28 cellular contexts compared by ENCODE assay signal in the genomic region with DNA sequence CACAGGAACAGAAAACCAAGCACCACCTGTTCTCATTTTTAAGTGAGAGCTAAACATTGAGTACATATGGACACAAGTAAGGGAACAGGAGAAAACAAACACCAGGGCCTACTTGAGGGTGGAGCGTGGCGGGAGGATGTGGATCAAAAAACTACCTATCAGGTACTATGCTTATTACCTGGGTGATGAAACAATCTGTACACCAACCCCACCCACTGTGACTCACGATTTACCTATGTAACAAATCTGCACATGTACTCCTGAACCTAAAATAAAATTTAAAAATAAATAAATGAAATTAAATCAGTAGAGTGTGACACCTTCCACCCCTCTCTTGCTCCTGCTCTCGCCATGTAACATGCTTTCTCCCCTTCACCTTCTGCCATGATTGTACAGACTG.
"Had no signal": no experiment of that assay in that cellular context is flagged by ENCODE, and none has a peak within 500 bp of the region (broad histone marks: within the 10 kb centered on the region; RNA-seq: fewer than 3 reads in every experiment).

No MANE protein-coding gene starts in this region.

- DNase-seq: activated CD4-positive, alpha-beta T cell treated with anti-CD3 and anti-CD28 coated beads for 48 hours; activated CD4-positive, alpha-beta T cell treated with anti-CD3 and anti-CD28 coated beads, Interleukin-2, amount 50 U/mL, for 4 hours; activated CD4-positive, CD25-positive, alpha-beta regulatory T cell treated with anti-CD3 and anti-CD28 coated beads, Interleukin-2, amount 50 U/mL, for 72 hours; activated CD8-positive, alpha-beta memory T cell treated with anti-CD3 and anti-CD28 coated beads, Interleukin-2, amount 10 ng/mL, durations not matched to agents 7 days and 5 days; activated effector memory CD4-positive, alpha-beta T cell treated with Interleukin-2 at 50 U/mL for 16 hours; activated naive CD4-positive, alpha-beta T cell; activated T-cell treated with anti-CD3 and anti-CD28 coated beads, Interleukin-2, amount 50 U/mL, for 24 hours; aorta; body of pancreas; Kasumi-1; KBM-7; NCI-H1048; NCI-H146; NCI-H187 treated with DMSO at 0.1 percent for 48 hours; NCI-H2107; NCI-H2171 treated with DMSO at 0.1 percent for 48 hours; NCI-H226; NCI-H526; NK-92 treated with Interleukin-12 subunit alpha and Interleukin-12 subunit beta, amount 100 ng/mL, for 24 hours; OCI-M1; Peyer's patch; SHP77 treated with DMSO at 0.1 percent for 48 hours; T-helper 17 cell; T-helper 9 cell had no signal

- H3K27me3 Mint-ChIP-seq: activated CD8-positive, alpha-beta memory T cell treated with anti-CD3 and anti-CD28 coated beads, Interleukin-2, amount 10 ng/mL, durations not matched to agents 7 days and 5 days; activated naive CD4-positive, alpha-beta T cell treated with anti-CD3 and anti-CD28 coated beads, Interleukin-2, amount 50 U/mL, for 24 hours; activated T-cell treated with anti-CD3 and anti-CD28 coated beads, Interleukin-2, amount 50 U/mL, for 24 hours; central memory CD8-positive, alpha-beta T cell; T-helper 17 cell had no signal

- ATAC-seq: activated CD8-positive, alpha-beta memory T cell treated with anti-CD3 and anti-CD28 coated beads, Interleukin-2, amount 10 ng/mL, durations not matched to agents 7 days and 5 days; body of pancreas; T-helper 17 cell; WTC11 had no signal

- H3K27ac Mint-ChIP-seq: activated CD8-positive, alpha-beta memory T cell treated with anti-CD3 and anti-CD28 coated beads, Interleukin-2, amount 10 ng/mL, durations not matched to agents 7 days and 5 days; activated naive CD4-positive, alpha-beta T cell treated with anti-CD3 and anti-CD28 coated beads, Interleukin-2, amount 50 U/mL, for 24 hours; activated T-cell treated with anti-CD3 and anti-CD28 coated beads, Interleukin-2, amount 50 U/mL, for 24 hours; activated T-helper 1 cell treated with anti-CD3 and anti-CD28 coated beads, Interleukin-12 subunit alpha, Interleukin-12 subunit beta, Interleukin-2, Interleukin-4 antibody, amounts not matched to agents 30 ng/mL and 10 ng/mL and 1 ng/mL, durations not matched to agents 14 hours and 24 hours and 36 hours; T-helper 17 cell; WTC11 had no signal

- H3K27ac ChIP-seq: body of pancreas, Peyer's patch had no signal

- H3K4me3 Mint-ChIP-seq: activated CD8-positive, alpha-beta memory T cell treated with anti-CD3 and anti-CD28 coated beads, Interleukin-2, amount 10 ng/mL, durations not matched to agents 7 days and 5 days; activated naive CD4-positive, alpha-beta T cell treated with anti-CD3 and anti-CD28 coated beads, Interleukin-2, amount 50 U/mL, for 24 hours; activated T-cell treated with anti-CD3 and anti-CD28 coated beads, Interleukin-2, amount 50 U/mL, for 24 hours; activated T-helper 1 cell treated with anti-CD3 and anti-CD28 coated beads, Interleukin-12 subunit alpha, Interleukin-12 subunit beta, Interleukin-2, Interleukin-4 antibody, amounts not matched to agents 30 ng/mL and 10 ng/mL and 1 ng/mL, durations not matched to agents 14 hours and 24 hours and 36 hours; central memory CD8-positive, alpha-beta T cell; T-helper 17 cell; WTC11 had no signal

- H3K36me3 ChIP-seq: Peyer's patch had no signal

- H3K9me3 Mint-ChIP-seq: activated naive CD4-positive, alpha-beta T cell treated with anti-CD3 and anti-CD28 coated beads, Interleukin-2, amount 50 U/mL, for 24 hours had no signal

- H3K36me3 Mint-ChIP-seq: activated CD8-positive, alpha-beta memory T cell treated with anti-CD3 and anti-CD28 coated beads, Interleukin-2, amount 10 ng/mL, durations not matched to agents 7 days and 5 days; activated naive CD4-positive, alpha-beta T cell treated with anti-CD3 and anti-CD28 coated beads, Interleukin-2, amount 50 U/mL, for 24 hours had no signal

- H3K4me3 ChIP-seq: body of pancreas, Peyer's patch had no signal

- H3K27me3 ChIP-seq: body of pancreas, Peyer's patch had no signal

- H3K4me1 Mint-ChIP-seq: activated CD8-positive, alpha-beta memory T cell treated with anti-CD3 and anti-CD28 coated beads, Interleukin-2, amount 10 ng/mL, durations not matched to agents 7 days and 5 days; activated naive CD4-positive, alpha-beta T cell treated with anti-CD3 and anti-CD28 coated beads, Interleukin-2, amount 50 U/mL, for 24 hours; central memory CD8-positive, alpha-beta T cell; T-helper 17 cell had no signal

- H3K9me3 ChIP-seq: body of pancreas, Peyer's patch had no signal

- H3K4me1 ChIP-seq: body of pancreas, Peyer's patch had no signal
